1 cellular context compared by ENCODE assay signal in genomic region chr20:63968136-63968927, GRCh38.
TF ChIP-seq lines count a peak whose summit lies in the region.

No MANE protein-coding gene starts in this region.

TF ChIP-seq in WTC11, 78 proteins besides CTCF, POLR2A, EP300 and RAD21 (continued from another document):
- TF ChIP-seq ERG (CRISPR knock-in tag; IDR thresholded peaks at IDR 0.05) (no peak), CREM (CRISPR knock-in tag; IDR thresholded peaks at IDR 0.05) (no peak), ATF3 (CRISPR knock-in tag; conservative IDR thresholded peaks at IDR 0.05) (no peak), SOX15 (CRISPR knock-in tag; IDR thresholded peaks at IDR 0.05) (no peak), ZNF219 (CRISPR knock-in tag; IDR thresholded peaks at IDR 0.05; ENCODE audit: borderline replicate concordance) (no peak), GRHL2 (CRISPR knock-in tag; IDR thresholded peaks at IDR 0.05; ENCODE audit: insufficient replicate concordance, severe bottlenecking) (no peak), RELA (CRISPR knock-in tag; IDR thresholded peaks at IDR 0.05; ENCODE audit: borderline replicate concordance) (no peak), TEAD1 (CRISPR knock-in tag; IDR thresholded peaks at IDR 0.05) (no peak), ZBTB43 (CRISPR knock-in tag; IDR thresholded peaks at IDR 0.05) (no peak), EMX1 (CRISPR knock-in tag; IDR thresholded peaks at IDR 0.05) (no peak), ZNF317 (CRISPR knock-in tag; IDR thresholded peaks at IDR 0.05; ENCODE audit: borderline replicate concordance, low read depth) (no peak), ATF6 (CRISPR knock-in tag; IDR thresholded peaks at IDR 0.05) (no peak)
